1 cellular context compared by ENCODE assay signal in the genomic region with DNA sequence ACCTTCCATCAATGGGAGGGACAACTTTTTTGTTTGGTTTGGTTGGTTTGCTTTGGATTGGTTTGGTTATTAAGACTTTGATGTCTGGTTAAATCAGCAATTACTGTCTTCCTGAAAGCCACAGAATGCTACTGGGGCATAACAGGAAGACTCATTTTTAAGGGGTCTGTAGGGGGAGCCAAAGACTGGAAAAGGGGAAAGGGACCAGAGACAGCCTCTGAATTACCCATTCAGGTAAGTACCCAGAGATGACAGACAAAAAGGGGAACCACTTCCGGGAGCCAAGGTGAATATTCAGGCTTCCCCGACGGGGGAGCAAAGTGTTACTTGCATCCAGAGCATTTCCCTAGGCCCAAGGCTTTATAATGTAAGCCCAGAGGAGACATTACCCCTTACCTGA.
TF ChIP-seq lines count a peak whose summit lies in the region.

No MANE protein-coding gene starts in this region.

TF ChIP-seq in HCT116, 20 proteins besides CTCF, POLR2A, EP300 and RAD21 (continued from another document):
- no peak for TF ChIP-seq YY1 (IDR thresholded peaks at IDR 0.05; ENCODE audit: extremely low read depth, insufficient replicate concordance, low read depth, low read length)
